ENCODE assay signal across 9 cellular contexts in genomic region chr13:38969187-38969586, GRCh38. TPM values are rescaled to one million over a fixed set of nuclear protein-coding genes. Genes with fewer than 3 reads are reported as not detected.
"Had no signal": no experiment of that assay in that cellular context is flagged by ENCODE, and none has a peak within 500 bp of the region (broad histone marks: within the 10 kb centered on the region; RNA-seq: fewer than 3 reads in every experiment).

No MANE protein-coding gene starts in this region.

- H3K27ac ChIP-seq: HL-60 had no signal

- H3K4me3 ChIP-seq: K562 had no signal

- H3K27me3 Mint-ChIP-seq: IgD-negative memory B cell had no signal

- H3K9me3 Mint-ChIP-seq: IgD-negative memory B cell had no signal

- H3K36me3 Mint-ChIP-seq: IgD-negative memory B cell had no signal

- H3K4me3 Mint-ChIP-seq: IgD-negative memory B cell had no signal

- DNase-seq: IMR-90, KBM-7, KG1 had no signal

- ATAC-seq: HepG2, K562 had no signal

- H3K4me1 Mint-ChIP-seq: IgD-negative memory B cell had no signal

- H3K27ac Mint-ChIP-seq: IgD-negative memory B cell had no signal

RNA-seq across cellular contexts. Expression of gene STOML3, which starts 21.4 kb away (rescaled TPM):
- total RNA-seq: HepG2, HT-29, HT1080, IMR-90, K562 had no signal
- polyA plus RNA-seq: HepG2, IgD-negative memory B cell, IMR-90 had no signal
